ENCODE assay signal across 2 cellular contexts in genomic region chr3:103126111-103126510, GRCh38.
TF ChIP-seq lines count a peak whose summit lies in the region.

No MANE protein-coding gene starts in this region.

TF ChIP-seq in liver, 16 proteins besides CTCF, POLR2A, EP300 and RAD21:
- TF ChIP-seq FOXA1 (IDR thresholded peaks at IDR 0.05) (no peak), NR2F2 (IDR thresholded peaks at IDR 0.05) (no peak), HNF4G (IDR thresholded peaks at IDR 0.05) (no peak), FOXA2 (IDR thresholded peaks at IDR 0.05) (no peak), REST (IDR thresholded peaks at IDR 0.05) (no peak), RXRA (IDR thresholded peaks at IDR 0.05) (no peak), JUND (IDR thresholded peaks at IDR 0.05) (no peak), EGR1 (IDR thresholded peaks at IDR 0.05; ENCODE audit: low read depth in 2 of 2) (no peak)

TF ChIP-seq in HepG2, 621 proteins besides CTCF, POLR2A, EP300 and RAD21:
- TF ChIP-seq RBFOX2 (IDR thresholded peaks at IDR 0.05; ENCODE audit: low read depth, low read length) (no peak), GTF3A (CRISPR knock-in tag; conservative IDR thresholded peaks at IDR 0.05) (no peak), CHD2 (IDR thresholded peaks at IDR 0.05; ENCODE audit: low read depth, low read length) (no peak), ZNF263 (CRISPR knock-in tag; IDR thresholded peaks at IDR 0.05) (no peak), ZBTB49 (CRISPR knock-in tag; IDR thresholded peaks at IDR 0.05; ENCODE audit: borderline replicate concordance) (no peak), SOX13 (IDR thresholded peaks at IDR 0.05) (no peak), SOX13 (CRISPR knock-in tag; conservative IDR thresholded peaks at IDR 0.05 in 1 of 2, IDR thresholded peaks at IDR 0.05 in 1 of 2) (no peak), KLF11 (CRISPR knock-in tag; IDR thresholded peaks at IDR 0.05) (no peak), ZNF597 (CRISPR knock-in tag; IDR thresholded peaks at IDR 0.05) (no peak), ZNF501 (CRISPR knock-in tag; IDR thresholded peaks at IDR 0.05) (no peak), NCOA1 (CRISPR knock-in tag; IDR thresholded peaks at IDR 0.05) (no peak), NFYC (CRISPR knock-in tag; IDR thresholded peaks at IDR 0.05) (no peak), ZNF766 (CRISPR knock-in tag; IDR thresholded peaks at IDR 0.05; ENCODE audit: borderline replicate concordance) (no peak), ZBTB4 (CRISPR knock-in tag; IDR thresholded peaks at IDR 0.05; ENCODE audit: borderline replicate concordance) (no peak), ZFP91 (CRISPR knock-in tag; IDR thresholded peaks at IDR 0.05; ENCODE audit: borderline replicate concordance) (no peak)
TF ChIP-seq in HepG2: peak in this region for 0.
